ENCODE assay signal across 18 cellular contexts in the genomic region with DNA sequence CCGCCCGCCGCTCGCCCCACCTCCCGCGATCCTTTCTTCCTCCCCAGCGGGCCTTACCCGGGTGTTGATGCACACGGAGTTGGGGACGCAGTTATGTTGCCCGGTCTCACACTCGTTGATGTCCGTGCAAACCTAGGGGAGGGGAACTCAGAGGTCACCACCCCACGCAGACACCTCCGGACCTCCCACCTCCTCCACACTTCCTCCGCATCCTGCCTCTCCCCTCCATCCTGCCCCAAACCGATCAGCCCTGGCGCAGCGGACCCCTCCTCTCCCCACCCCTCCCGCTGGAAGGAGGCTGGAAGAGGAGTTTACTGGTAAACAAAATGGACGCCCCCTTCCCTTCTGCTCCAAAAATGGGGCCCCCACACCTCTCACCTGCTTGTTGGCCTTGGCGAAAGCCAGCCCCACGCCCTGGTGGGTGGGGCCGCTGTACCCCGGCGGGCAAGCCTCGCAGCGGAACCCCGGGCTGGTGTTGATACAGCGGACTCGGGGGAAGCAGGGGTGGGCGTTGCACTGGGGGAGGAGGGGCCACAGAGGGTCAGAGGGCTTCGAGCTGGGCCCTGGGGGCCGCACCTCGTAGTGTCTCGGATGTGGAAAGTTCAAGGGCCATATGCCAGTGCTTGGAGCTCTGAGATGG. TPM values are rescaled to one million over a fixed set of nuclear protein-coding genes. Genes with fewer than 3 reads are reported as not detected.
DNase-seq lines count a peak whose midpoint lies in the region; ATAC-seq, FAIRE-seq and TF ChIP-seq lines count a peak whose summit lies in the region.
"Had no signal": no experiment of that assay in that cellular context is flagged by ENCODE, and none has a peak within 500 bp of the region (broad histone marks: within the 10 kb centered on the region; RNA-seq: fewer than 3 reads in every experiment).

No MANE protein-coding gene starts in this region.

- peaks cover 0 to 14% of the 10 kb centered on the region in 2 experiments; a peak in 4 of 5 replicates for H3K9me3 Mint-ChIP-seq in H9
- H3K9me3 Mint-ChIP-seq in astrocyte (ENCODE audit: unreplicated experiment): peaks cover 12% of the 10 kb centered on the region
- peaks cover 0 to 8% (median 0%) of the 10 kb centered on the region in 7 donors for H3K9me3 Mint-ChIP-seq in naive B cell
- H3K9me3 Mint-ChIP-seq: neural crest cell had no signal

- H3K27me3 ChIP-seq in BLaER1 treated with 17β-estradiol and CSF1 and Interleukin-3, amounts not matched to agents 10 nM and 100 nM: peaks cover 87 to 99% (median 95%) of the 10 kb centered on the region in 11 experiments
- H3K27me3 ChIP-seq in H9 (ENCODE audit: insufficient read depth, low read length) (peaks cover 93% of the 10 kb centered on the region), astrocyte (ENCODE audit: insufficient read depth, low read length) (peaks cover 64% of the 10 kb centered on the region)

- no peak overlapping the region for H3K4ac ChIP-seq in H9 (ENCODE audit: low read depth, low read length)

- peak overlapping the region; percentile 77 to 93 (median 86) for H3K4me2 ChIP-seq in BLaER1 treated with 17β-estradiol and CSF1 and Interleukin-3, amounts not matched to agents 10 nM and 100 nM
- H3K4me2 ChIP-seq in H9 (ENCODE audit: insufficient read depth, insufficient read length, low read length): peak overlapping the region; percentile 80
- H3K4me2 ChIP-seq in astrocyte (ENCODE audit: low read length): no peak overlapping the region

- H2BK120ac ChIP-seq in H9 (ENCODE audit: low read depth, low read length, poor library complexity, severe bottlenecking): no peak overlapping the region

- no peak overlapping the region for H2BK15ac ChIP-seq in H9 (ENCODE audit: low read depth, low read length)

- DNase-seq in H9 (no peak), astrocyte (ENCODE audit: low read depth) (no peak), naive B cell (no peak), islet precursor cell (no peak), ACHN (no peak), NCI-H69 (lab: John Stamatoyannopoulos, UW) (no peak)
- DNase-seq in activated CD4-positive, CD25-positive, alpha-beta regulatory T cell treated with anti-CD3 and anti-CD28 coated beads, Interleukin-2, amount 50 U/mL, for 72 hours: no peak
- DNase-seq: activated CD8-positive, alpha-beta memory T cell treated with anti-CD3 and anti-CD28 coated beads, Interleukin-2, amount 50 U/mL, for 48 hours; central memory CD4-positive, alpha-beta T cell; HCEC 1CT; KG1; NCI-H187 had no signal

- no peak overlapping the region for H3K14ac ChIP-seq in H9 (ENCODE audit: insufficient read depth, low read length)

- H3K4me3 ChIP-seq in BLaER1 treated with 17β-estradiol and CSF1 and Interleukin-3, amounts not matched to agents 10 nM and 100 nM: peak overlapping the region in 9 of 10 experiments; percentile 36 to 67 (median 53); a peak in 16 of 20 replicates
- H3K4me3 ChIP-seq in astrocyte (ENCODE audit: insufficient read depth, low read depth, low read length): no peak overlapping the region

- in situ Hi-C loops in ACHN (cut with HindIII; ENCODE audit: low pct_ligation_motif_present, low pct_unique_long_range_greater_than_20kb, low sequenced_read_pairs): no loop called here

- peak overlapping the region; percentile 51 to 85 for H3K4me3 Mint-ChIP-seq in H9
- no peak overlapping the region for H3K4me3 Mint-ChIP-seq in astrocyte (ENCODE audit: unreplicated experiment)
- peak overlapping the region; percentile 77 to 95 (median 91) for H3K4me3 Mint-ChIP-seq in naive B cell
- H3K4me3 Mint-ChIP-seq: neural crest cell had no signal

- no peak overlapping the region for H2BK5ac ChIP-seq in H9 (ENCODE audit: insufficient read length, low read length)

- H3K4me1 Mint-ChIP-seq in H9: peaks cover 19 to 42% of the 10 kb centered on the region in 2 experiments
- no peaks in the 10 kb centered on the region for H3K4me1 Mint-ChIP-seq in astrocyte (ENCODE audit: low read depth, unreplicated experiment)
- H3K4me1 Mint-ChIP-seq in naive B cell: peaks cover 47 to 62% (median 53%) of the 10 kb centered on the region in 3 donors

- H3K4me1 ChIP-seq in BLaER1 treated with 17β-estradiol and CSF1 and Interleukin-3, amounts not matched to agents 10 nM and 100 nM: peaks cover 16 to 38% (median 29%) of the 10 kb centered on the region in 10 experiments
- H3K4me1 ChIP-seq in H9 (ENCODE audit: insufficient read depth, low read length) (no peaks in the 10 kb centered on the region), astrocyte (ENCODE audit: insufficient read depth, low read length) (peaks cover 3% of the 10 kb centered on the region)

- H3K27me3 Mint-ChIP-seq in H9 (ENCODE audit: low read depth): peaks cover 100% of the 10 kb centered on the region
- peaks cover 78% of the 10 kb centered on the region for H3K27me3 Mint-ChIP-seq in astrocyte (ENCODE audit: low read depth, unreplicated experiment)
- peaks cover 37 to 89% (median 80%) of the 10 kb centered on the region in 3 donors for H3K27me3 Mint-ChIP-seq in naive B cell

- no peak for ATAC-seq in naive B cell (ENCODE audit: low read depth in 2 of 2)

- TF ChIP-seq CTCF in H9 (conservative IDR thresholded peaks at IDR 0.05): no peak
- TF ChIP-seq CTCF in astrocyte (IDR thresholded peaks at IDR 0.05; ENCODE audit: insufficient read depth, low read depth, low read length): no peak

- peaks cover 0 to 72% (median 38%) of the 10 kb centered on the region in 11 experiments; a peak in 19 of 22 replicates for H4K20me1 ChIP-seq in BLaER1 treated with 17β-estradiol and CSF1 and Interleukin-3, amounts not matched to agents 10 nM and 100 nM
- H4K20me1 ChIP-seq in H9 (ENCODE audit: control insufficient read depth, insufficient read depth, insufficient read length) (no peaks in the 10 kb centered on the region), astrocyte (ENCODE audit: insufficient read depth, low read length) (peaks cover 8% of the 10 kb centered on the region)

- H2BK20ac ChIP-seq in H9 (ENCODE audit: low read depth, low read length, poor library complexity, severe bottlenecking): no peak overlapping the region

- H4K5ac ChIP-seq in H9 (ENCODE audit: insufficient read length, low read depth, low read length): no peak overlapping the region

- no peaks in the 10 kb centered on the region; a peak in 2 of 7 replicates for H3K36me3 Mint-ChIP-seq in H9 (ENCODE audit: insufficient read depth in 1 of 3, low read depth in 3 of 3)
- H3K36me3 Mint-ChIP-seq in astrocyte (ENCODE audit: low read depth, unreplicated experiment): peaks cover 7% of the 10 kb centered on the region
- H3K36me3 Mint-ChIP-seq in naive B cell: peaks cover 0 to 9% of the 10 kb centered on the region in 2 donors

- no peak overlapping the region for H3K23ac ChIP-seq in H9 (ENCODE audit: insufficient read length, low read depth, low read length)

- no peak overlapping the region for H2BK12ac ChIP-seq in H9 (ENCODE audit: insufficient read length, low read depth, low read length)

- no peak overlapping the region for H4K8ac ChIP-seq in H9 (replicated peaks; ENCODE audit: insufficient read length, low read depth, low read length)

- peaks cover 20% of the 10 kb centered on the region for H3K23me2 ChIP-seq in H9 (ENCODE audit: insufficient read length, low read depth, low read length, poor library complexity, severe bottlenecking)

- no peak overlapping the region for H3K18ac ChIP-seq in H9 (ENCODE audit: insufficient read length, low read depth, low read length)

- no peak overlapping the region for H3T11ph ChIP-seq in H9 (ENCODE audit: low read length)

- FAIRE-seq in astrocyte (lab: Jason Lieb, UNC): no peak
- FAIRE-seq: D721Med, GM19239, keratinocyte had no signal

- no peak overlapping the region for H2AFZ ChIP-seq in H9 (ENCODE audit: low read length)
- H2AFZ ChIP-seq in astrocyte (ENCODE audit: low read depth, low read length): no peak overlapping the region

- H3K79me1 ChIP-seq in H9 (ENCODE audit: insufficient read depth, low read depth, low read length, poor library complexity, severe bottlenecking): no peaks in the 10 kb centered on the region

- peak overlapping the region in 2 of 11 experiments; percentile 2 to 3; a peak in 2 of 22 replicates for H3K9ac ChIP-seq in BLaER1 treated with 17β-estradiol and CSF1 and Interleukin-3, amounts not matched to agents 10 nM and 100 nM
- no peak overlapping the region for H3K9ac ChIP-seq in H9 (ENCODE audit: extremely low read depth, insufficient read length, low read length)
- H3K9ac ChIP-seq in astrocyte (ENCODE audit: low read length): no peak overlapping the region

- H4K91ac ChIP-seq in H9 (ENCODE audit: insufficient read length, low read depth, low read length): no peak overlapping the region

- WGBS in H9 (ENCODE audit: extremely low coverage, insufficient read length, low lambda C conversion rate): no CpG with 5 or more reads among the region's 36 CpGs

- H3K27ac Mint-ChIP-seq in H9 (no peak overlapping the region; a peak in 1 of 7 replicates), astrocyte (ENCODE audit: unreplicated experiment) (peak overlapping the region; percentile 53), naive B cell (peak overlapping the region in 4 of 6 donors; percentile 61 to 79 (median 66))

- H3K36me3 ChIP-seq in BLaER1 treated with 17β-estradiol and CSF1 and Interleukin-3, amounts not matched to agents 10 nM and 100 nM: no peaks in the 10 kb centered on the region
- H3K36me3 ChIP-seq in astrocyte (ENCODE audit: insufficient read depth, low read length): no peaks in the 10 kb centered on the region

- no peak overlapping the region for H3K27ac ChIP-seq in BLaER1 treated with 17β-estradiol and CSF1 and Interleukin-3, amounts not matched to agents 10 nM and 100 nM
- H3K27ac ChIP-seq in H9 (ENCODE audit: insufficient read length, low read depth, low read length) (no peak overlapping the region), astrocyte (ENCODE audit: low read depth, low read length) (no peak overlapping the region)

- H3K79me2 ChIP-seq in H9 (ENCODE audit: insufficient read depth, low read length) (no peaks in the 10 kb centered on the region), astrocyte (ENCODE audit: insufficient read depth, low read length) (no peaks in the 10 kb centered on the region)

- H2AK5ac ChIP-seq in H9 (ENCODE audit: insufficient read length, low read length): no peak overlapping the region

- peaks cover 0 to 13% (median 3%) of the 10 kb centered on the region in 11 experiments; a peak in 7 of 22 replicates for H3K9me3 ChIP-seq in BLaER1 treated with 17β-estradiol and CSF1 and Interleukin-3, amounts not matched to agents 10 nM and 100 nM (replicated peaks in 1 of 11)
- H3K9me3 ChIP-seq in H9 (ENCODE audit: control insufficient read depth, low read depth, low read length) (no peaks in the 10 kb centered on the region), astrocyte (ENCODE audit: insufficient read depth, low read depth, low read length) (peaks cover 3% of the 10 kb centered on the region)

- H3K56ac ChIP-seq in H9 (ENCODE audit: insufficient read length, low read depth, low read length): no peak overlapping the region

RNA-seq across cellular contexts. Expression of gene COMP, which starts 2.2 kb away (rescaled TPM):
- total RNA-seq in H9 (2021) (0.15 TPM in 1 of 2 replicates, not detected in the other), astrocyte (1.7 and 2.3 TPM in 2 replicates)
- polyA plus RNA-seq in naive B cell (ENCODE audit: low read depth in 6 of 6): under 1 TPM in 1 of 6 donors, not detected in 5; 0.36 TPM
- total RNA-seq: neural crest cell; T-helper 2 cell treated with Interferon-gamma antibody and Interleukin-4, amounts not matched to agents 100 ng/mL and 5 ng/mL, for 36 hours had no signal
- polyA plus RNA-seq: keratinocyte had no signal

RNA-seq across cellular contexts. Expression of gene UPF1, which starts 42.9 kb away (rescaled TPM):
- 83.3 and 85.4 TPM in 2 replicates for total RNA-seq in H9 (2021)
- total RNA-seq in astrocyte: 48.6 and 57.8 TPM in 2 replicates
- 10 to 100 TPM in 3 of 6 donors, 1 to 10 TPM in 3; 2.2 to 21.3 (median 10.0) TPM for polyA plus RNA-seq in naive B cell (ENCODE audit: low read depth in 6 of 6)

Comparison
In these comparisons a context has a peak if more than half of its experiments do, and no peak if none do; other contexts are left out.
1. H3K27ac Mint-ChIP-seq: peak in astrocyte (single experiment) and naive B cell (4 of 6); none in H9 (0 of 3).